ENCODE assay signal across 29 cellular contexts in the genomic region with DNA sequence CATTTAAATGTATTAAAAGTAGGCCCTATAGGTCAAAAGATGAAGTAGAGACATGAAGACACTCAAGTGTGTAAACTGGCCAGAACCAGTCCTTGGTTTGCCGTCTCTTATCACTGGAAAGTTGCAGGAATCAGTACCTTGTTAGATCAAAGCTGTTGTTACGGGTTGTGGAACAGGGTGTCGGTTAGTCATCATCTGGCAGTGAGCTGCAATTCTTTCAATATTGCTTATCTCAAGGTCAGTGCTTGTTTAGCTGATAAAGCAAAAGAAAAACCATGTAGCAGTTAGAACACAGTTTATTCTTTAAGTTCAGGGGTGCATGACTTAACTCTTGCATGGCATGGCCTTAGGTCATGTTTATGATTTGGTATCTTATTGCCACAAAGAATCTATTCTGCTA. TPM values are rescaled to one million over a fixed set of nuclear protein-coding genes. Genes with fewer than 3 reads are reported as not detected.
A peak's percentile ranks its signal among the peaks of the same experiment; 100 is the strongest.
DNase-seq lines count a peak whose midpoint lies in the region; ATAC-seq and TF ChIP-seq lines count a peak whose summit lies in the region.
"Had no signal": no experiment of that assay in that cellular context is flagged by ENCODE, and none has a peak within 500 bp of the region (broad histone marks: within the 10 kb centered on the region; RNA-seq: fewer than 3 reads in every experiment).

No MANE protein-coding gene starts in this region.

- H3K23ac ChIP-seq in mesendoderm (ENCODE audit: low read length), result no peak overlapping the region

- H3K9ac ChIP-seq in mesendoderm (ENCODE audit: low read length), result no peak overlapping the region
- H3K9ac ChIP-seq: SK-N-SH had no signal

- H3K27ac ChIP-seq in mesendoderm (ENCODE audit: low read depth, low read length), result no peak overlapping the region
- H3K27ac ChIP-seq: A549, heart right ventricle, prostate gland, upper lobe of left lung had no signal

- intact Hi-C loops in left ventricle myocardium superior (cut with micrococcal nuclease), result no loop called here
- intact Hi-C loops in cardiac septum (cut with DNase I), result no loop called here

- H3K79me1 ChIP-seq in mesendoderm (ENCODE audit: low read length), result no peaks in the 10 kb centered on the region

- no peaks in the 10 kb centered on the region for H3K36me3 ChIP-seq in mesendoderm (ENCODE audit: control insufficient read depth, insufficient read depth, low read length)
- H3K36me3 ChIP-seq: heart right ventricle, prostate gland, upper lobe of left lung had no signal

- no peaks in the 10 kb centered on the region for H3K27me3 Mint-ChIP-seq in natural killer cell treated with Interleukin-12 subunit alpha and Interleukin-12 subunit beta and Interleukin-15 and Interleukin-18, amount 100 ng/mL, for 72 hours
- H3K27me3 Mint-ChIP-seq: CD8-positive, alpha-beta memory T cell; T-helper 17 cell had no signal

- H3K4me1 ChIP-seq in mesendoderm (ENCODE audit: control insufficient read depth, low read depth, low read length), result no peaks in the 10 kb centered on the region
- H3K4me1 ChIP-seq: A549, prostate gland had no signal

- no peak overlapping the region for H3K4me2 ChIP-seq in mesendoderm (ENCODE audit: low read length)
- H3K4me2 ChIP-seq: A549, SK-N-SH had no signal

- DNase-seq in left ventricle myocardium superior, result no peak
- DNase-seq in cardiac septum (ENCODE audit: low spot score), result no peak
- DNase-seq in epithelial cell of esophagus (ENCODE audit: low read depth), result peak; percentile 2
- peak; percentile 18 for DNase-seq in mesendoderm
- no peak for DNase-seq in HPDE6-E6E7 (ENCODE audit: extremely low spot score)
- no peak for DNase-seq in NCI-H2107 treated with DMSO at 0.1 percent for 48 hours (lab: John Stamatoyannopoulos, UW; ENCODE audit: unreplicated experiment)
- DNase-seq in natural killer cell treated with Interleukin-12 subunit alpha and Interleukin-12 subunit beta and Interleukin-15 and Interleukin-18, amount 100 ng/mL, for 72 hours (ENCODE audit: low spot score), result no peak
- no peak for DNase-seq in NCI-H1694 (lab: John Stamatoyannopoulos, UW)
- DNase-seq: activated CD4-positive, alpha-beta T cell treated with anti-CD3 and anti-CD28 coated beads for 4 hours; activated CD8-positive, alpha-beta memory T cell treated with anti-CD3 and anti-CD28 coated beads for 24 hours; activated gamma-delta T cell; activated T-cell treated with anti-CD3 and anti-CD28 coated beads, Interleukin-2, amount 50 U/mL, for 1 hour; CD8-positive, alpha-beta memory T cell; DMS79 treated with DMSO at 0.1 percent for 48 hours; heart right ventricle; MV-4-11; NCI-H2171 treated with DMSO at 0.1 percent for 48 hours; NCI-H524 treated with DMSO at 0.1 percent for 48 hours; SK-N-SH; T-helper 17 cell; upper lobe of left lung had no signal

- H3K4me3 Mint-ChIP-seq in natural killer cell treated with Interleukin-12 subunit alpha and Interleukin-12 subunit beta and Interleukin-15 and Interleukin-18, amount 100 ng/mL, for 72 hours, result no peak overlapping the region
- H3K4me3 Mint-ChIP-seq: CD8-positive, alpha-beta memory T cell; T-helper 17 cell had no signal

- no peak overlapping the region for H2BK15ac ChIP-seq in mesendoderm (replicated peaks; ENCODE audit: low read depth)

- no peaks in the 10 kb centered on the region for H3K4me1 Mint-ChIP-seq in natural killer cell treated with Interleukin-12 subunit alpha and Interleukin-12 subunit beta and Interleukin-15 and Interleukin-18, amount 100 ng/mL, for 72 hours (ENCODE audit: low read depth in 2 of 2)
- H3K4me1 Mint-ChIP-seq: CD8-positive, alpha-beta memory T cell; T-helper 17 cell had no signal

- H3K27ac Mint-ChIP-seq in natural killer cell treated with Interleukin-12 subunit alpha and Interleukin-12 subunit beta and Interleukin-15 and Interleukin-18, amount 100 ng/mL, for 72 hours, result no peak overlapping the region
- H3K27ac Mint-ChIP-seq: CD8-positive, alpha-beta memory T cell; T-helper 17 cell had no signal

- H3K4me3 ChIP-seq in epithelial cell of esophagus (ENCODE audit: low read length) (no peak overlapping the region), mesendoderm (ENCODE audit: low read length) (no peak overlapping the region)
- H3K4me3 ChIP-seq: A549, heart right ventricle, prostate gland, upper lobe of left lung had no signal

- no peak overlapping the region for H2AK5ac ChIP-seq in mesendoderm (ENCODE audit: low read length)

- no peak overlapping the region for H4K5ac ChIP-seq in mesendoderm (ENCODE audit: low read length)

- no peak overlapping the region for H3K4ac ChIP-seq in mesendoderm (ENCODE audit: low read depth, low read length)

- no peaks in the 10 kb centered on the region for H3K36me3 Mint-ChIP-seq in natural killer cell treated with Interleukin-12 subunit alpha and Interleukin-12 subunit beta and Interleukin-15 and Interleukin-18, amount 100 ng/mL, for 72 hours
- H3K36me3 Mint-ChIP-seq: CD8-positive, alpha-beta memory T cell had no signal

- WGBS in mesendoderm (ENCODE audit: extremely low coverage, insufficient coverage, low lambda C conversion rate), result no CpG with 5 or more reads among the region's 3 CpGs

- no peak for TF ChIP-seq CTCF in epithelial cell of esophagus (IDR thresholded peaks at IDR 0.05; ENCODE audit: insufficient read depth, low read depth, low read length, missing control alignments)

- H2BK120ac ChIP-seq in mesendoderm (ENCODE audit: low read depth, low read length), result no peak overlapping the region

- ATAC-seq in left ventricle myocardium superior, result peak; percentile 30
- ATAC-seq in natural killer cell treated with Interleukin-12 subunit alpha and Interleukin-12 subunit beta and Interleukin-15 and Interleukin-18, amount 100 ng/mL, for 72 hours, result no peak
- ATAC-seq: A549, T-helper 17 cell had no signal

- no peaks in the 10 kb centered on the region for H3K79me2 ChIP-seq in mesendoderm (ENCODE audit: control insufficient read depth, insufficient read depth, low read length)

- H4K8ac ChIP-seq in mesendoderm (ENCODE audit: low read depth, low read length), result no peak overlapping the region

- peaks cover 18% of the 10 kb centered on the region for H3K9me3 Mint-ChIP-seq in natural killer cell treated with Interleukin-12 subunit alpha and Interleukin-12 subunit beta and Interleukin-15 and Interleukin-18, amount 100 ng/mL, for 72 hours

- no peaks in the 10 kb centered on the region for H3K27me3 ChIP-seq in mesendoderm (ENCODE audit: insufficient read depth, low read length, poor library complexity)
- H3K27me3 ChIP-seq: heart right ventricle, upper lobe of left lung had no signal

- no peak overlapping the region for H3K56ac ChIP-seq in mesendoderm (ENCODE audit: low read length)

- no peak overlapping the region for H2BK5ac ChIP-seq in mesendoderm (ENCODE audit: low read length)

- H3K18ac ChIP-seq in mesendoderm (ENCODE audit: low read length), result no peak overlapping the region

RNA-seq across cellular contexts. Expression of a gene that starts 10.0 kb away (rescaled TPM):
- total RNA-seq in left ventricle myocardium superior (not detected), cardiac septum (not detected)
- not detected for polyA plus RNA-seq in mesendoderm (2013, experiment 1 of 2)
- polyA plus RNA-seq in mesendoderm (2013, experiment 2 of 2), result not detected
- not detected for total RNA-seq in natural killer cell treated with Interleukin-12 subunit alpha and Interleukin-12 subunit beta and Interleukin-15 and Interleukin-18, amount 100 ng/mL, for 72 hours
- total RNA-seq: CD8-positive, alpha-beta memory T cell; dermis microvascular lymphatic vessel endothelial cell; H4; heart right ventricle; liver; mononuclear cell; prostate gland; RPMI7951; T-helper 17 cell; upper lobe of left lung had no signal
- polyA plus RNA-seq: A549; CD8-positive, alpha-beta memory T cell; heart right ventricle; liver; neural cell; SK-N-SH had no signal

Comparison
In these comparisons a context has a peak if more than half of its experiments do, and no peak if none do; other contexts are left out.
1. DNase-seq: peak in epithelial cell of esophagus (single experiment) and mesendoderm (single experiment); none in left ventricle myocardium superior (single experiment), cardiac septum (single experiment), HPDE6-E6E7 (single experiment), NCI-H2107 treated with DMSO at 0.1 percent for 48 hours (single experiment), natural killer cell treated with Interleukin-12 subunit alpha and Interleukin-12 subunit beta and Interleukin-15 and Interleukin-18, amount 100 ng/mL, for 72 hours (single experiment) and NCI-H1694 (single experiment).